In genomic region chr22:22348815-22349454, GRCh38 we compare ENCODE assay signal across 28 cellular contexts.
"Had no signal": no experiment of that assay in that cellular context is flagged by ENCODE, and none has a peak within 500 bp of the region (broad histone marks: within the 10 kb centered on the region; RNA-seq: fewer than 3 reads in every experiment).

No MANE protein-coding gene starts in this region.

- H3K27ac Mint-ChIP-seq: activated B cell treated with CpG ODN at 0.5 μM for 24 hours; activated CD4-positive, alpha-beta memory T cell treated with anti-CD3 and anti-CD28 coated beads, Interleukin-2, amount 10 ng/mL, durations not matched to agents 7 days and 5 days; activated naive CD4-positive, alpha-beta T cell treated with anti-CD3 and anti-CD28 coated beads, Interleukin-2, amount 50 U/mL, for 24 hours; T-cell had no signal

- H3K4me3 Mint-ChIP-seq: activated B cell treated with CpG ODN at 0.5 μM for 24 hours; activated CD4-positive, alpha-beta memory T cell treated with anti-CD3 and anti-CD28 coated beads, Interleukin-2, amount 10 ng/mL, durations not matched to agents 7 days and 5 days; activated naive CD4-positive, alpha-beta T cell treated with anti-CD3 and anti-CD28 coated beads, Interleukin-2, amount 50 U/mL, for 24 hours; central memory CD8-positive, alpha-beta T cell; T-cell had no signal

- ATAC-seq: body of pancreas, Right ventricle myocardium inferior had no signal

- DNase-seq: activated B cell treated with CpG ODN at 0.5 μM for 24 hours; activated CD4-positive, alpha-beta memory T cell treated with anti-CD3 and anti-CD28 coated beads, Interleukin-2, amount 10 ng/mL, durations not matched to agents 7 days and 5 days; activated CD4-positive, alpha-beta T cell treated with anti-CD3 and anti-CD28 coated beads for 1 hour; activated CD4-positive, alpha-beta T cell treated with anti-CD3 and anti-CD28 coated beads, Interleukin-2, amount 50 U/mL, for 1 hour; activated CD8-positive, alpha-beta memory T cell treated with anti-CD3 and anti-CD28 coated beads, Interleukin-2, amount 50 U/mL, for 4 hours; activated effector memory CD4-positive, alpha-beta T cell treated with Interleukin-2 at 50 U/mL for 16 hours; activated naive CD4-positive, alpha-beta T cell; activated T-cell treated with anti-CD3 and anti-CD28 coated beads, Interleukin-2, amount 50 U/mL, for 1 hour; body of pancreas; MG63; MV-4-11; NCI-H1092 treated with DMSO at 0.1 percent for 48 hours; NCI-H1417 treated with DMSO at 0.1 percent for 48 hours; NCI-H1694; NCI-H2029; NCI-H2107; NCI-H2171 treated with DMSO at 0.1 percent for 48 hours; NCI-H226; NCI-H526 treated with DMSO at 0.1 percent for 48 hours; NK-92 treated with Interleukin-12 subunit alpha and Interleukin-12 subunit beta, amount 100 ng/mL, for 24 hours; T-cell; T-helper 2 cell; T1000 had no signal

- H3K9me3 Mint-ChIP-seq: activated B cell treated with CpG ODN at 0.5 μM for 24 hours; activated CD4-positive, alpha-beta memory T cell treated with anti-CD3 and anti-CD28 coated beads, Interleukin-2, amount 10 ng/mL, durations not matched to agents 7 days and 5 days; activated naive CD4-positive, alpha-beta T cell treated with anti-CD3 and anti-CD28 coated beads, Interleukin-2, amount 50 U/mL, for 24 hours; central memory CD8-positive, alpha-beta T cell; T-cell had no signal

- H3K27ac ChIP-seq: ascending aorta, body of pancreas, SK-N-MC had no signal

- H3K27me3 Mint-ChIP-seq: activated B cell treated with CpG ODN at 0.5 μM for 24 hours had no signal

- H3K27me3 ChIP-seq: ascending aorta, body of pancreas had no signal

- H3K36me3 Mint-ChIP-seq: activated naive CD4-positive, alpha-beta T cell treated with anti-CD3 and anti-CD28 coated beads, Interleukin-2, amount 50 U/mL, for 24 hours; T-cell had no signal

- H3K4me3 ChIP-seq: ascending aorta, body of pancreas, MG63, SK-N-MC had no signal

- H3K4me1 ChIP-seq: ascending aorta had no signal

- H3K36me3 ChIP-seq: ascending aorta, MG63 had no signal

- H3K4me1 Mint-ChIP-seq: activated naive CD4-positive, alpha-beta T cell treated with anti-CD3 and anti-CD28 coated beads, Interleukin-2, amount 50 U/mL, for 24 hours; central memory CD8-positive, alpha-beta T cell had no signal
